8 cellular contexts compared by ENCODE assay signal in genomic region chr7:132614428-132615076, GRCh38. TPM values are rescaled to one million over a fixed set of nuclear protein-coding genes. Genes with fewer than 3 reads are reported as not detected.
DNase-seq lines count a peak whose midpoint lies in the region; ATAC-seq, FAIRE-seq and TF ChIP-seq lines count a peak whose summit lies in the region.

No MANE protein-coding gene starts in this region.

- CTCF ChIA-PET in endothelial cell of umbilical vein (lab: Charles Lee) = interaction anchor here (0.7 to 1.6 kb wide), 5 partner anchors 27 to 755 kb away, joined by 3 to 7 read pairs (median 3); no protein-coding TSS in a partner anchor

- peak in 1 of 2 donors; percentile 18 for TF ChIP-seq CTCF in endothelial cell of umbilical vein (IDR thresholded peaks at IDR 0.05; ENCODE audit: extremely low read depth in 1 of 2, insufficient read depth in 1 of 2, low read depth in 1 of 2, low read length in 2 of 2)

- TF ChIP-seq POLR2A in endothelial cell of umbilical vein (IDR thresholded peaks at IDR 0.05; ENCODE audit: low read depth, low read length) = no peak

- BruUV-seq in endothelial cell of umbilical vein (replicated peaks; lab: Mats Ljungman, UMichigan) = no TSS peak

- H3K9me3 ChIP-seq in BLaER1 (no peaks in the 10 kb centered on the region), endothelial cell of umbilical vein (replicated peaks; ENCODE audit: control insufficient read depth, insufficient read depth, low read length) (no peaks in the 10 kb centered on the region)

- H3K4me2 ChIP-seq in BLaER1 (peak overlapping the region; percentile 80), endothelial cell of umbilical vein (ENCODE audit: insufficient read depth, low read length) (peak overlapping the region; percentile 52)

- peak; percentile 26 for FAIRE-seq in endothelial cell of umbilical vein (lab: Jason Lieb, UNC)

- dilution Hi-C loops in endothelial cell of umbilical vein (cut with MboI; ENCODE audit: extremely low pct_ligation_motif_present, low sequenced_read_pairs) = no loop called here

- peak overlapping the region; percentile 87 for H2AFZ ChIP-seq in endothelial cell of umbilical vein (ENCODE audit: low read depth, low read length)

- H3K36me3 ChIP-seq in BLaER1 (no peaks in the 10 kb centered on the region), endothelial cell of umbilical vein (ENCODE audit: control insufficient read depth in 2 of 2, extremely low read depth in 1 of 2, insufficient read depth in 2 of 2, low read length in 2 of 2) (no peaks in the 10 kb centered on the region)

- peaks cover 14% of the 10 kb centered on the region for H3K4me1 ChIP-seq in BLaER1
- H3K4me1 ChIP-seq in endothelial cell of umbilical vein (ENCODE audit: control insufficient read depth, extremely low read depth, insufficient read depth, low read length) = peaks cover 20% of the 10 kb centered on the region

- intact Hi-C loops in endothelial cell of umbilical vein (cut with micrococcal nuclease) = no loop called here

- H3K9ac ChIP-seq in BLaER1 = no peak overlapping the region
- no peak overlapping the region for H3K9ac ChIP-seq in endothelial cell of umbilical vein (replicated peaks; ENCODE audit: extremely low read depth, insufficient read depth, low read length)

- peak overlapping the region; percentile 45 for H3K4me3 ChIP-seq in BLaER1
- H3K4me3 ChIP-seq in endothelial cell of umbilical vein (replicated peaks in 1 of 3; ENCODE audit: insufficient read depth in 1 of 3, low read depth in 1 of 3, low read length in 3 of 3) = peak overlapping the region in 1 of 3 experiments; percentile 22

- H3K9me1 ChIP-seq in endothelial cell of umbilical vein (replicated peaks; ENCODE audit: control insufficient read depth, extremely low read depth, insufficient read depth, low read length) = no peaks in the 10 kb centered on the region

- H3K27me3 ChIP-seq in BLaER1 (no peaks in the 10 kb centered on the region), endothelial cell of umbilical vein (ENCODE audit: control insufficient read depth in 2 of 2, insufficient read depth in 2 of 2, low read length in 2 of 2) (peaks cover 11 to 16% of the 10 kb centered on the region in 2 experiments)

- ATAC-seq in HG02642 (IDR thresholded peaks at IDR 0.05; ENCODE audit: poor library complexity, unreplicated experiment) = no peak

- peak; percentile 2 for DNase-seq in LHCN-M2 (ENCODE audit: low read depth)
- DNase-seq in endothelial cell of umbilical vein (ENCODE audit: low read depth, low spot score) = peak; percentile 47
- peak; percentile 6 for DNase-seq in myocyte (ENCODE audit: low read depth)
- no peak for DNase-seq in GM19240 (ENCODE audit: insufficient read length, low spot score)
- DNase-seq in NCI-H1105 treated with DMSO at 0.1 percent for 48 hours (lab: John Stamatoyannopoulos, UW) = no peak
- DNase-seq in DMS153 (lab: John Stamatoyannopoulos, UW) = no peak

- peak overlapping the region; percentile 19; the same call in 1 of the 2 replicates for H3K27ac ChIP-seq in BLaER1
- H3K27ac ChIP-seq in endothelial cell of umbilical vein (ENCODE audit: insufficient read depth, low read depth, low read length) = no peak overlapping the region

- POLR2A ChIA-PET in endothelial cell of umbilical vein (lab: Charles Lee) = no interaction called here

- no peaks in the 10 kb centered on the region for H3K79me2 ChIP-seq in endothelial cell of umbilical vein (ENCODE audit: control insufficient read depth, insufficient read depth, low read length)

- H4K20me1 ChIP-seq in BLaER1 = no peaks in the 10 kb centered on the region
- H4K20me1 ChIP-seq in endothelial cell of umbilical vein (replicated peaks; ENCODE audit: control insufficient read depth, extremely low read depth, insufficient read depth, low read length) = no peaks in the 10 kb centered on the region

TF ChIP-seq in endothelial cell of umbilical vein, 7 proteins besides CTCF, POLR2A, EP300 and RAD21:
- TF ChIP-seq EZH2 (IDR thresholded peaks at IDR 0.05; ENCODE audit: borderline replicate concordance, low read depth, low read length, severe bottlenecking) = no peak
- TF ChIP-seq JUN (IDR thresholded peaks at IDR 0.05; ENCODE audit: borderline replicate concordance, insufficient read depth, insufficient read length, low read depth) = no peak

RNA-seq across cellular contexts. Expression of gene PLXNA4, which starts 38.3 kb away (rescaled TPM):
- total RNA-seq in LHCN-M2 (2014; rRNA removed) (not detected in 2 replicates), endothelial cell of umbilical vein (10.6 and 20.4 TPM in 2 replicates), myocyte (under 0.01 and 0.05 TPM in 2 replicates)
- polyA plus RNA-seq in LHCN-M2 (2012) = not detected
- 12.1 and 12.4 TPM in 2 replicates for polyA plus RNA-seq in endothelial cell of umbilical vein
- 13.6 and 14.1 TPM in 2 replicates for polyA plus RNA-seq in endothelial cell of umbilical vein (2011; cell fraction: cytosol; rRNA removed)
- polyA plus RNA-seq in endothelial cell of umbilical vein (2011; cell fraction: nucleus; rRNA removed) = 34.2 and 38.8 TPM in 2 replicates
- polyA plus RNA-seq in endothelial cell of umbilical vein (2012) = 6.6 and 9.6 TPM in 2 replicates
- polyA minus RNA-seq in endothelial cell of umbilical vein = 62.3 and 69.2 TPM in 2 replicates
- polyA minus RNA-seq in endothelial cell of umbilical vein (2011; cell fraction: cytosol; rRNA and poly(A)+ RNA removed) = not detected
- polyA minus RNA-seq in endothelial cell of umbilical vein (2011; cell fraction: nucleus; rRNA and poly(A)+ RNA removed) = 74.8 and 80.2 TPM in 2 replicates
- polyA plus RNA-seq in myocyte (2012) = 0.04 TPM

Comparison
In these comparisons a context has a peak if more than half of its experiments do, and no peak if none do; other contexts are left out.
1. DNase-seq: peak in LHCN-M2 (single experiment), endothelial cell of umbilical vein (single experiment) and myocyte (single experiment); none in GM19240 (single experiment), NCI-H1105 treated with DMSO at 0.1 percent for 48 hours (single experiment) and DMS153 (single experiment).
2. RNA of gene PLXNA4, which starts 38.3 kb away (total RNA-seq): 10.6 to 20.4 TPM in endothelial cell of umbilical vein; under 0.01 to 0.05 TPM in myocyte and not detected in LHCN-M2; every median in the first group is over 10 times any median in the second.